2 cellular contexts compared by ENCODE assay signal in genomic region chr1:68814067-68814466, GRCh38.
TF ChIP-seq lines count a peak whose summit lies in the region.

No MANE protein-coding gene starts in this region.

TF ChIP-seq in GM23338, 12 proteins besides CTCF, POLR2A, EP300 and RAD21 (continued from another document):
- TF ChIP-seq ZNF462 (CRISPR knock-in tag; IDR thresholded peaks at IDR 0.05): no peak
- no peak for TF ChIP-seq STAT1 (IDR thresholded peaks at IDR 0.05; ENCODE audit: unreplicated experiment)
- no peak for TF ChIP-seq EZH2phosphoT487 (IDR thresholded peaks at IDR 0.05; ENCODE audit: unreplicated experiment)
- no peak for TF ChIP-seq NANOG (IDR thresholded peaks at IDR 0.05; ENCODE audit: borderline replicate concordance)
- no peak for TF ChIP-seq JUNB (IDR thresholded peaks at IDR 0.05; ENCODE audit: unreplicated experiment)
- no peak for TF ChIP-seq CREB1 (CRISPR knock-in tag; IDR thresholded peaks at IDR 0.05; ENCODE audit: low read depth)
- TF ChIP-seq POLR2AphosphoS5 (IDR thresholded peaks at IDR 0.05; ENCODE audit: low read depth): no peak

TF ChIP-seq in SK-N-SH treated with all-trans-retinoic acid at 6 μM for 48 hours, 23 proteins besides CTCF, POLR2A, EP300 and RAD21 (continued from another document):
- TF ChIP-seq TSHZ2 (CRISPR knock-in tag; IDR thresholded peaks at IDR 0.05) (no peak), PATZ1 (CRISPR knock-in tag; IDR thresholded peaks at IDR 0.05; ENCODE audit: borderline replicate concordance) (no peak), ZFP30 (CRISPR knock-in tag; IDR thresholded peaks at IDR 0.05) (no peak), ESRRG (CRISPR knock-in tag; IDR thresholded peaks at IDR 0.05) (no peak), CSRNP3 (CRISPR knock-in tag; IDR thresholded peaks at IDR 0.05) (no peak), CREB5 (CRISPR knock-in tag; IDR thresholded peaks at IDR 0.05; ENCODE audit: low read depth) (no peak), ZC3H10 (CRISPR knock-in tag; IDR thresholded peaks at IDR 0.05) (no peak), ARNTL (CRISPR knock-in tag; IDR thresholded peaks at IDR 0.05; ENCODE audit: borderline replicate concordance, low read depth) (no peak), OSR1 (CRISPR knock-in tag; IDR thresholded peaks at IDR 0.05) (no peak), RARB (CRISPR knock-in tag; IDR thresholded peaks at IDR 0.05) (no peak), ZNF565 (CRISPR knock-in tag; conservative IDR thresholded peaks at IDR 0.05; ENCODE audit: low read depth) (no peak), ZNF70 (CRISPR knock-in tag; IDR thresholded peaks at IDR 0.05) (no peak), PPARA (CRISPR knock-in tag; IDR thresholded peaks at IDR 0.05; ENCODE audit: borderline replicate concordance) (no peak)
TF ChIP-seq in SK-N-SH treated with all-trans-retinoic acid at 6 μM for 48 hours: peak in this region for 0.
